ENCODE assay signal across 15 cellular contexts in the genomic region with DNA sequence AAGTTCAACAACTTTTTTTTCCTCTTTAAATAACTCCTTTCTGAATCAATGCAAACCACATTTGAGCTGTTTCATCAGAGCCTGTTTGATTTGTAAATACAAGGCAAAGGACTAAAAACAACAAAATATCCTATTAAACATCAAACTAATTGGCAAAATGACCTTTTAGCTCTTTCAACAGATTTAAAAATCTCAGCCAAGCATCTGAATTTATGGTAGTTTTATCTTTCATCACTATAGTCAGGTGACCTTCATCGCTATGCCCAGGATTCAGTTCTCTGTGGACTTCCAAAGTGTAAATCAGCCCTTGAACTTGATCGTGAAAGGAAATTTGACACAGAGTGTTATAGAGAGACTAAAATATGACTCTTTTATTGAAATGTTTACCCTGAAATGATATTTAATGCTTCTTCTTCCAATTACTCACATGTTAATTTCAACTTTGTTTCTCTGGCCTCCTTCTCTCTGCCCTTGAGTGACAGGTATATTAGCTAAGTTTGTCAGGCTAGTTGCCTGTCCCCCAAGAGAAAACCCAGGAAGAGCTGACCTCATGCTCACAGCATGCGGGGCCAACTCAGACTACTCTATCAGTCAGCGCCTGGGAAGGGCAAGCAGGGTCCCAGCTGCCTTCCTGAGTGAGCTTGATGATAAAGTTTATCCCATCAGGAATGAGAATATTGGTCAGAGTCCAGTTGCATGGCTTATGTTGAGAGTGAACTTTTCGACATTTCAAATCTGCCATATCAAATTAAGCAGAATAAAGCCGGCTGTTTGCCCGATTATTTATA.
A peak's percentile ranks its signal among the peaks of the same experiment; 100 is the strongest.
DNase-seq lines count a peak whose midpoint lies in the region; ATAC-seq and TF ChIP-seq lines count a peak whose summit lies in the region.
"Had no signal": no experiment of that assay in that cellular context is flagged by ENCODE, and none has a peak within 500 bp of the region (broad histone marks: within the 10 kb centered on the region; RNA-seq: fewer than 3 reads in every experiment).

No MANE protein-coding gene starts in this region.

- no peak overlapping the region for H3K27ac ChIP-seq in aorta (ENCODE audit: low read depth in 1 of 2, low read length in 2 of 2)
- H3K27ac ChIP-seq: epithelial cell of prostate had no signal

- peak; percentile 96 for ATAC-seq in Right ventricle myocardium inferior
- peak; percentile 81 for ATAC-seq in aorta (ENCODE audit: low FRiP score)
- ATAC-seq in GM19452 (IDR thresholded peaks at IDR 0.05; ENCODE audit: unreplicated experiment) = no peak
- no peak for ATAC-seq in HG03460 (IDR thresholded peaks at IDR 0.05; ENCODE audit: unreplicated experiment)
- ATAC-seq: activated CD4-positive, alpha-beta T cell treated with anti-CD3 and anti-CD28 coated beads for 36 hours; activated T-cell treated with anti-CD3 and anti-CD28 coated beads, Interleukin-2, amount 50 U/mL, for 4 hours; naive thymus-derived CD4-positive, alpha-beta T cell; Panc1; T-helper 17 cell had no signal

- H3K4me1 ChIP-seq in aorta (ENCODE audit: control insufficient read depth in 1 of 2, insufficient read depth in 2 of 2, low read length in 2 of 2) = peaks cover 0 to 3% of the 10 kb centered on the region in 2 donors

- H3K4me3 ChIP-seq in aorta (ENCODE audit: low read length in 2 of 2) = no peak overlapping the region

- no peaks in the 10 kb centered on the region for H3K9me3 Mint-ChIP-seq in glutamatergic neuron (ENCODE audit: unreplicated experiment)

- TF ChIP-seq CTCF in glutamatergic neuron (IDR thresholded peaks at IDR 0.05; ENCODE audit: partially characterized antibody, unreplicated experiment) = no peak

- no peak overlapping the region for H3K4me3 Mint-ChIP-seq in glutamatergic neuron (ENCODE audit: unreplicated experiment)
- H3K4me3 Mint-ChIP-seq: activated CD4-positive, alpha-beta T cell treated with anti-CD3 and anti-CD28 coated beads for 36 hours; activated T-cell treated with anti-CD3 and anti-CD28 coated beads, Interleukin-2, amount 50 U/mL, for 4 hours; naive thymus-derived CD4-positive, alpha-beta T cell; T-helper 17 cell had no signal

- WGBS in aorta, 2 donors = 3 to 8% methylated on average over 7 of the region's 7 CpGs

- H3K36me3 ChIP-seq in aorta (ENCODE audit: control insufficient read depth in 1 of 2, insufficient read depth in 2 of 2, low read length in 1 of 2) = no peaks in the 10 kb centered on the region

- H3K36me3 Mint-ChIP-seq in glutamatergic neuron (ENCODE audit: unreplicated experiment) = no peaks in the 10 kb centered on the region
- H3K36me3 Mint-ChIP-seq: naive thymus-derived CD4-positive, alpha-beta T cell had no signal

- intact Hi-C loops in Right ventricle myocardium inferior (cut with DNase I) (no loop called here), cardiac septum (cut with DNase I) (no loop called here), aorta (cut with DNase I) (no loop called here)

- DNase-seq in Right ventricle myocardium inferior (ENCODE audit: missing footprints) (peak; percentile 77), cardiac septum (ENCODE audit: low spot score) (no peak), glutamatergic neuron (peak; percentile 24), myocyte (ENCODE audit: low read depth) (peak; percentile 41), aorta (peak; percentile 48 to 74), anterior cingulate cortex (lab: John Stamatoyannopoulos, UW) (no peak)
- DNase-seq: activated CD4-positive, alpha-beta T cell treated with anti-CD3 and anti-CD28 coated beads for 36 hours; activated T-cell treated with anti-CD3 and anti-CD28 coated beads, Interleukin-2, amount 50 U/mL, for 4 hours; naive thymus-derived CD4-positive, alpha-beta T cell; NCI-H345; T-helper 17 cell had no signal

- H3K27me3 ChIP-seq in aorta (ENCODE audit: control insufficient read depth in 1 of 2, insufficient read depth in 2 of 2, low read length in 1 of 2) = no peaks in the 10 kb centered on the region

- H3K9me3 ChIP-seq in aorta (ENCODE audit: control insufficient read depth, low read length) = no peaks in the 10 kb centered on the region

- H3K27me3 Mint-ChIP-seq in glutamatergic neuron (ENCODE audit: unreplicated experiment) = peaks cover 2% of the 10 kb centered on the region
- H3K27me3 Mint-ChIP-seq: activated CD4-positive, alpha-beta T cell treated with anti-CD3 and anti-CD28 coated beads for 36 hours; naive thymus-derived CD4-positive, alpha-beta T cell; T-helper 17 cell had no signal

- H3K27ac Mint-ChIP-seq in glutamatergic neuron (ENCODE audit: unreplicated experiment) = no peak overlapping the region
- H3K27ac Mint-ChIP-seq: activated CD4-positive, alpha-beta T cell treated with anti-CD3 and anti-CD28 coated beads for 36 hours; naive thymus-derived CD4-positive, alpha-beta T cell; T-helper 17 cell had no signal

- no peaks in the 10 kb centered on the region for H3K4me1 Mint-ChIP-seq in glutamatergic neuron (ENCODE audit: low read depth, unreplicated experiment)
- H3K4me1 Mint-ChIP-seq: activated CD4-positive, alpha-beta T cell treated with anti-CD3 and anti-CD28 coated beads for 36 hours; naive thymus-derived CD4-positive, alpha-beta T cell; T-helper 17 cell had no signal

Comparison
In these comparisons a context has a peak if more than half of its experiments do, and no peak if none do; other contexts are left out.
1. DNase-seq: peak in Right ventricle myocardium inferior (single experiment), glutamatergic neuron (single experiment), myocyte (single experiment) and aorta (2 of 2); none in cardiac septum (single experiment) and anterior cingulate cortex (0 of 58).
2. ATAC-seq: peak in Right ventricle myocardium inferior (single experiment) and aorta (single experiment); none in GM19452 (single experiment) and HG03460 (single experiment).